9 cellular contexts compared by ENCODE assay signal in the genomic region with DNA sequence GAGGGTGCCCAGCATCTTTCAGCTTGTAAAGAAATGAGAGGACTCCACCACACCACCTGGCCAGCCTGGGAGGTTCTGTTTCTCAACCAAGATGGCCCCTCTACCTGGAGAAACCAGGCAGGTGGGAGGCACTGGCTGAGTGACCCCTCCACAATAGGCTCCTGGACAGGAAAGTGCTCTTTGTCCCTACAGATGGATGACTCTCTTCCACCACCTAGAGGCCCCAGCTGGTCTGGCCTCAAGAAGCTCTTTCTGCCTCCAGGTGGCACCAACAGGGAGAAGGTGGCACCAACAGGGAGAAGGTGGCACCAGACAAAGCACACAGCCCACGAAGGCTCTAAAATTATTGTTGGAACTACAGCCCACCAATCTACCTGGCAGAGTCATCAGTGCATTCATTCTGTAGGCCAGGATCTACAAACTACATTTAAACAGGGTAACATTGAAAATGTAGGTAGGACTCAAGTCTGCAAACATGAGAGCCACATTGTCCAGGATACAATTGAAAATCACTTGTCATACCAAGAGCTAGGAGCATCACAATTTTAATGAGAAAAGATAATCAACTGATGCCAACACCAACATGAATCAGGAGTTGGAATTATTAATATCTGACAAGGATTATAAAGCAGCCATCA. TPM values are rescaled to one million over a fixed set of nuclear protein-coding genes. Genes with fewer than 3 reads are reported as not detected.
DNase-seq lines count a peak whose midpoint lies in the region; ATAC-seq and TF ChIP-seq lines count a peak whose summit lies in the region.
"Had no signal": no experiment of that assay in that cellular context is flagged by ENCODE, and none has a peak within 500 bp of the region (broad histone marks: within the 10 kb centered on the region; RNA-seq: fewer than 3 reads in every experiment).

No MANE protein-coding gene starts in this region.

- H3K4me2 ChIP-seq in PC-3 (ENCODE audit: low read length) = no peak overlapping the region

- H4K20me1 ChIP-seq in PC-3 (ENCODE audit: low read length) = no peaks in the 10 kb centered on the region

- H3K27me3 Mint-ChIP-seq in CD4-positive, alpha-beta T cell = no peaks in the 10 kb centered on the region
- H3K27me3 Mint-ChIP-seq in activated T-helper 2 cell treated with anti-CD3 and anti-CD28 coated beads, Interferon-gamma antibody, Interleukin-2, Interleukin-4, amounts not matched to agents 10 μg/mL and 5 μg/mL and 100 μg/mL, durations not matched to agents 14 hours and 24 hours and 36 hours (ENCODE audit: low read depth) = no peaks in the 10 kb centered on the region

- H3K36me3 Mint-ChIP-seq in CD4-positive, alpha-beta T cell (ENCODE audit: low read depth) = no peaks in the 10 kb centered on the region
- peaks cover 74% of the 10 kb centered on the region for H3K36me3 Mint-ChIP-seq in activated T-helper 2 cell treated with anti-CD3 and anti-CD28 coated beads, Interferon-gamma antibody, Interleukin-2, Interleukin-4, amounts not matched to agents 10 μg/mL and 5 μg/mL and 100 μg/mL, durations not matched to agents 14 hours and 24 hours and 36 hours (ENCODE audit: low read depth)

- POLR2A ChIA-PET in CD4-positive, alpha-beta T cell (lab: Charles Lee) = interaction anchor here (0.8 to 3.2 kb wide), 3 partner anchors 17 to 44 kb away, joined by 3 to 13 read pairs (median 3); a partner anchor contains a TSS
- POLR2A ChIA-PET in PC-3 (lab: Charles Lee; ENCODE audit: unreplicated experiment) = interaction anchor here (0.5 to 0.6 kb wide), 2 partner anchors 22 to 285 kb away, joined by 3 to 4 read pairs; no protein-coding TSS in a partner anchor

- H2AFZ ChIP-seq in PC-3 (ENCODE audit: low read length) = no peak overlapping the region

- H3K9me2 ChIP-seq in PC-3 (replicated peaks; ENCODE audit: low read length) = no peaks in the 10 kb centered on the region

- no peak overlapping the region for H3K27ac ChIP-seq in CD4-positive, alpha-beta T cell (ENCODE audit: low read depth, low read length)
- H3K27ac ChIP-seq in PC-3 (ENCODE audit: low read length) (peak overlapping the region; percentile 10; the same call in 1 of the 2 replicates), lung (ENCODE audit: low read depth in 1 of 2, low read length in 1 of 2) (no peak overlapping the region)

- in situ Hi-C loops in astrocyte of the spinal cord (cut with HindIII; ENCODE audit: low sequenced_read_pairs) = no loop called here

- 0 out of 2 replicates have a peak overlapping the region, but pooled peaks have one; percentile 3 for H3K9ac ChIP-seq in PC-3 (ENCODE audit: low read length)

- WGBS in lung, 2 donors = 59 to 60% methylated on average over 1 of the region's 1 CpG

- TF ChIP-seq CTCF in CD4-positive, alpha-beta T cell (IDR thresholded peaks at IDR 0.05) = peak; percentile 42
- TF ChIP-seq CTCF in PC-3 (conservative IDR thresholded peaks at IDR 0.05; ENCODE audit: low read depth, low read length) (peak; percentile 98), astrocyte of the spinal cord (IDR thresholded peaks at IDR 0.05; ENCODE audit: low read depth, low read length) (peak; percentile 80), lung (IDR thresholded peaks at IDR 0.05; ENCODE audit: control extremely low read depth, extremely low read depth) (peak; percentile 83)

- no peaks in the 10 kb centered on the region for H3K79me2 ChIP-seq in PC-3 (ENCODE audit: low read length)

- intact Hi-C loops in CD4-positive, alpha-beta T cell (cut with DNase I, micrococcal nuclease) = no loop called here
- intact Hi-C loops in PC-3 (cut with micrococcal nuclease) = loop anchor here (1.0 to 5.0 kb wide), 5 partner anchors 15 to 234 kb away; a partner anchor contains a TSS
- intact Hi-C loops in activated T-helper 2 cell treated with anti-CD3 and anti-CD28 coated beads, Interferon-gamma antibody, Interleukin-2, Interleukin-4, amounts not matched to agents 10 μg/mL and 5 μg/mL and 100 μg/mL, durations not matched to agents 14 hours and 24 hours and 36 hours (cut with micrococcal nuclease) = no loop called here

- H3K9me3 Mint-ChIP-seq in CD4-positive, alpha-beta T cell = peaks cover 9% of the 10 kb centered on the region
- peaks cover 19% of the 10 kb centered on the region for H3K9me3 Mint-ChIP-seq in activated T-helper 2 cell treated with anti-CD3 and anti-CD28 coated beads, Interferon-gamma antibody, Interleukin-2, Interleukin-4, amounts not matched to agents 10 μg/mL and 5 μg/mL and 100 μg/mL, durations not matched to agents 14 hours and 24 hours and 36 hours

- H3K4me3 Mint-ChIP-seq in CD4-positive, alpha-beta T cell = no peak overlapping the region
- H3K4me3 Mint-ChIP-seq in activated T-helper 2 cell treated with anti-CD3 and anti-CD28 coated beads, Interferon-gamma antibody, Interleukin-2, Interleukin-4, amounts not matched to agents 10 μg/mL and 5 μg/mL and 100 μg/mL, durations not matched to agents 14 hours and 24 hours and 36 hours (ENCODE audit: low read depth) = no peak overlapping the region

- H3K27ac Mint-ChIP-seq in CD4-positive, alpha-beta T cell = no peak overlapping the region
- H3K27ac Mint-ChIP-seq in activated T-helper 2 cell treated with anti-CD3 and anti-CD28 coated beads, Interferon-gamma antibody, Interleukin-2, Interleukin-4, amounts not matched to agents 10 μg/mL and 5 μg/mL and 100 μg/mL, durations not matched to agents 14 hours and 24 hours and 36 hours = no peak overlapping the region

- DNase-seq in CD4-positive, alpha-beta T cell = peak in 6 of 10 experiments; percentile 24 to 43 (median 30)
- DNase-seq in H4 (ENCODE audit: low spot score) (peak; percentile 59), PC-3 (peak; percentile 77), astrocyte of the spinal cord (ENCODE audit: low read depth, low spot score) (peak; percentile 22), lung (ENCODE audit: low spot score) (no peak)
- no peak for DNase-seq in activated T-helper 2 cell treated with anti-CD3 and anti-CD28 coated beads, Interferon-gamma antibody, Interleukin-2, Interleukin-4, amounts not matched to agents 10 μg/mL and 5 μg/mL and 100 μg/mL, durations not matched to agents 14 hours and 24 hours and 36 hours (ENCODE audit: low spot score)

- CTCF ChIA-PET in CD4-positive, alpha-beta T cell (lab: Charles Lee) = interaction anchor here (0.7 to 2.1 kb wide), 9 partner anchors 12 to 143 kb away, joined by 3 to 11 read pairs (median 3); a partner anchor contains a TSS
- CTCF ChIA-PET in PC-3 (lab: Charles Lee) = interaction anchor here (0.6 to 2.0 kb wide), 9 partner anchors 14 to 264 kb away, joined by 3 to 23 read pairs (median 5); a partner anchor contains a TSS

- H3K27me3 ChIP-seq in CD4-positive, alpha-beta T cell (ENCODE audit: control insufficient read depth, insufficient read depth, low read length) = no peaks in the 10 kb centered on the region
- H3K27me3 ChIP-seq in PC-3 (ENCODE audit: low read length) (no peaks in the 10 kb centered on the region), lung (ENCODE audit: control insufficient read depth, insufficient read depth) (no peaks in the 10 kb centered on the region)

- no peaks in the 10 kb centered on the region for H3K36me3 ChIP-seq in PC-3 (ENCODE audit: low read depth, low read length)
- no peaks in the 10 kb centered on the region for H3K36me3 ChIP-seq in lung (ENCODE audit: control insufficient read depth in 2 of 2, insufficient read depth in 2 of 2, low read length in 2 of 2)

- H3K4me3 ChIP-seq in PC-3 (ENCODE audit: low read length) = no peak overlapping the region
- no peak overlapping the region for H3K4me3 ChIP-seq in astrocyte of the spinal cord (ENCODE audit: low read depth, low read length)
- H3K4me3 ChIP-seq in lung = no peak overlapping the region

- no TSS peak for BruUV-seq in PC-3 (replicated peaks; lab: Mats Ljungman, UMichigan)

- peaks cover 11% of the 10 kb centered on the region for H3K9me3 ChIP-seq in CD4-positive, alpha-beta T cell (ENCODE audit: control insufficient read depth, low read length)
- H3K9me3 ChIP-seq in PC-3 (ENCODE audit: low read length) (no peaks in the 10 kb centered on the region), lung (ENCODE audit: control insufficient read depth in 2 of 2, insufficient read depth in 1 of 2, low read length in 1 of 2) (peaks cover 0 to 7% of the 10 kb centered on the region in 2 donors)

- no peaks in the 10 kb centered on the region for H3F3A ChIP-seq in PC-3 (ENCODE audit: low read length, unreplicated experiment)

- H3K4me1 ChIP-seq in PC-3 (ENCODE audit: insufficient read depth, low read length) (peaks cover 13% of the 10 kb centered on the region), lung (ENCODE audit: control insufficient read depth in 2 of 2, insufficient read depth in 2 of 2, low read length in 2 of 2) (peaks cover 0 to 4% of the 10 kb centered on the region in 2 donors)

- H3K4me1 Mint-ChIP-seq in CD4-positive, alpha-beta T cell (ENCODE audit: low read depth) = peaks cover 20% of the 10 kb centered on the region
- H3K4me1 Mint-ChIP-seq in activated T-helper 2 cell treated with anti-CD3 and anti-CD28 coated beads, Interferon-gamma antibody, Interleukin-2, Interleukin-4, amounts not matched to agents 10 μg/mL and 5 μg/mL and 100 μg/mL, durations not matched to agents 14 hours and 24 hours and 36 hours (ENCODE audit: low read depth) = peaks cover 14% of the 10 kb centered on the region

- peak; percentile 56 for ATAC-seq in CD4-positive, alpha-beta T cell (ENCODE audit: poor library complexity)
- ATAC-seq in PC-3 (peak; percentile 79), lung (ENCODE audit: insufficient read depth, low FRiP score) (no peak), GM19467 (IDR thresholded peaks at IDR 0.05; ENCODE audit: unreplicated experiment) (no peak), HG02885 (IDR thresholded peaks at IDR 0.05; ENCODE audit: poor library complexity, unreplicated experiment) (no peak)

RNA-seq across cellular contexts. Expression of a gene that starts 14.4 kb away (rescaled TPM):
- 1 to 10 TPM; 1.5 TPM for total RNA-seq in CD4-positive, alpha-beta T cell
- total RNA-seq in H4 (2014; rRNA removed; shearing (Covaris generic)) = 3.2 and 6.9 TPM in 2 replicates
- not detected in 2 replicates for total RNA-seq in PC-3 (2014; rRNA removed)
- 1 to 10 TPM; 2.1 to 7.9 TPM for total RNA-seq in lung
- polyA plus RNA-seq in lung = 1 to 10 TPM; 3.2 to 5.2 TPM
- total RNA-seq in activated T-helper 2 cell treated with anti-CD3 and anti-CD28 coated beads, Interferon-gamma antibody, Interleukin-2, Interleukin-4, amounts not matched to agents 10 μg/mL and 5 μg/mL and 100 μg/mL, durations not matched to agents 14 hours and 24 hours and 36 hours = 81.0 and 88.1 TPM in 2 replicates
- total RNA-seq: HT1080 had no signal

RNA-seq across cellular contexts. Expression of a gene that starts 15.1 kb away (rescaled TPM):
- not detected for total RNA-seq in CD4-positive, alpha-beta T cell
- total RNA-seq in H4 (2014; rRNA removed; shearing (Covaris generic)) = not detected in 2 replicates
- total RNA-seq in PC-3 (2014; rRNA removed) = 99.2 and 111 TPM in 2 replicates
- total RNA-seq in lung = under 1 TPM in 1 of 2 donors, not detected in 1; 0.83 TPM
- 1 to 10 TPM; 1.2 to 3.8 TPM for polyA plus RNA-seq in lung
- total RNA-seq in activated T-helper 2 cell treated with anti-CD3 and anti-CD28 coated beads, Interferon-gamma antibody, Interleukin-2, Interleukin-4, amounts not matched to agents 10 μg/mL and 5 μg/mL and 100 μg/mL, durations not matched to agents 14 hours and 24 hours and 36 hours = 0.48 and 0.51 TPM in 2 replicates
- total RNA-seq: HT1080 had no signal

RNA-seq across cellular contexts. Expression of a gene that starts 22.2 kb away (rescaled TPM):
- 10 to 100 TPM; 59.7 to 60.8 TPM for total RNA-seq in CD4-positive, alpha-beta T cell
- total RNA-seq in H4 (2014; rRNA removed; shearing (Covaris generic)) = not detected in 2 replicates
- total RNA-seq in PC-3 (2014; rRNA removed) = 1.0 TPM in 1 of 2 replicates, not detected in the other
- total RNA-seq in lung = under 1 TPM; 0.74 to 0.88 TPM
- under 1 TPM; 0.58 to 0.61 TPM for polyA plus RNA-seq in lung
- total RNA-seq in activated T-helper 2 cell treated with anti-CD3 and anti-CD28 coated beads, Interferon-gamma antibody, Interleukin-2, Interleukin-4, amounts not matched to agents 10 μg/mL and 5 μg/mL and 100 μg/mL, durations not matched to agents 14 hours and 24 hours and 36 hours = 86.0 and 87.4 TPM in 2 replicates
- total RNA-seq: HT1080 had no signal

RNA-seq across cellular contexts. Expression of a gene that starts 30.7 kb away (rescaled TPM):
- not detected for total RNA-seq in CD4-positive, alpha-beta T cell
- not detected in 2 replicates for total RNA-seq in H4 (2014; rRNA removed; shearing (Covaris generic))
- total RNA-seq in PC-3 (2014; rRNA removed) = 21.1 and 22.9 TPM in 2 replicates
- not detected for total RNA-seq in lung
- not detected for polyA plus RNA-seq in lung
- total RNA-seq in activated T-helper 2 cell treated with anti-CD3 and anti-CD28 coated beads, Interferon-gamma antibody, Interleukin-2, Interleukin-4, amounts not matched to agents 10 μg/mL and 5 μg/mL and 100 μg/mL, durations not matched to agents 14 hours and 24 hours and 36 hours = not detected in 2 replicates
- total RNA-seq: HT1080 had no signal

Comparison
In these comparisons a context has a peak if more than half of its experiments do, and no peak if none do; other contexts are left out.
1. ATAC-seq: peak in CD4-positive, alpha-beta T cell (single experiment) and PC-3 (single experiment); none in lung (single experiment), GM19467 (single experiment) and HG02885 (single experiment).
2. DNase-seq: peak in CD4-positive, alpha-beta T cell (6 of 10), H4 (single experiment), PC-3 (single experiment) and astrocyte of the spinal cord (single experiment); none in lung (single experiment) and activated T-helper 2 cell treated with anti-CD3 and anti-CD28 coated beads, Interferon-gamma antibody, Interleukin-2, Interleukin-4, amounts not matched to agents 10 μg/mL and 5 μg/mL and 100 μg/mL, durations not matched to agents 14 hours and 24 hours and 36 hours (single experiment).
3. CTCF ChIP-seq: peak in every context shown above with its lines; median percentile 98 in PC-3; 83 in lung; 80 in astrocyte of the spinal cord; 42 in CD4-positive, alpha-beta T cell.
4. RNA of a gene that starts 15.1 kb away (total RNA-seq): 99.2 to 111 TPM in PC-3; 0.83 TPM in lung, 0.48 to 0.51 TPM in activated T-helper 2 cell treated with anti-CD3 and anti-CD28 coated beads, Interferon-gamma antibody, Interleukin-2, Interleukin-4, amounts not matched to agents 10 μg/mL and 5 μg/mL and 100 μg/mL, durations not matched to agents 14 hours and 24 hours and 36 hours, not detected in CD4-positive, alpha-beta T cell and not detected in H4; every median in the first group is over 10 times any median in the second.
5. RNA of a gene that starts 22.2 kb away (total RNA-seq): 86.0 to 87.4 TPM in activated T-helper 2 cell treated with anti-CD3 and anti-CD28 coated beads, Interferon-gamma antibody, Interleukin-2, Interleukin-4, amounts not matched to agents 10 μg/mL and 5 μg/mL and 100 μg/mL, durations not matched to agents 14 hours and 24 hours and 36 hours and 59.7 to 60.8 TPM in CD4-positive, alpha-beta T cell; 1.0 TPM in PC-3, 0.74 to 0.88 TPM in lung and not detected in H4; every median in the first group is over 10 times any median in the second.